8 cellular contexts compared by ENCODE assay signal in genomic region chr12:9331218-9331626, GRCh38.
DNase-seq lines count a peak whose midpoint lies in the region; ATAC-seq lines count a peak whose summit lies in the region.

No MANE protein-coding gene starts in this region.

- DNase-seq in ELF-1 (ENCODE audit: low read depth, low spot score) (peak; percentile 73), HK-2 (ENCODE audit: unreplicated experiment) (peak; percentile 68), RPMI8226 (peak; percentile 61), glomerular visceral epithelial cell (ENCODE audit: extremely low spot score) (peak; percentile 55), pons (ENCODE audit: low spot score) (peak; percentile 56), ureter (ENCODE audit: low spot score) (peak; percentile 75)
- peak; percentile 91 for DNase-seq in activated effector memory CD4-positive, alpha-beta T cell treated with anti-CD3 and anti-CD28 coated beads, Interleukin-2, amount 50 U/mL, for 16 hours

- ATAC-seq in HG03521 (IDR thresholded peaks at IDR 0.05; ENCODE audit: unreplicated experiment), result no peak
